ENCODE assay signal across 1 cellular context in genomic region chr2:12498703-12499102, GRCh38.
TF ChIP-seq lines count a peak whose summit lies in the region.

No MANE protein-coding gene starts in this region.

TF ChIP-seq in SK-N-SH treated with all-trans-retinoic acid at 6 μM for 48 hours, 23 proteins besides CTCF, POLR2A, EP300 and RAD21 (continued from another document):
- no peak for TF ChIP-seq TSHZ2 (CRISPR knock-in tag; IDR thresholded peaks at IDR 0.05)
